In the genomic region with DNA sequence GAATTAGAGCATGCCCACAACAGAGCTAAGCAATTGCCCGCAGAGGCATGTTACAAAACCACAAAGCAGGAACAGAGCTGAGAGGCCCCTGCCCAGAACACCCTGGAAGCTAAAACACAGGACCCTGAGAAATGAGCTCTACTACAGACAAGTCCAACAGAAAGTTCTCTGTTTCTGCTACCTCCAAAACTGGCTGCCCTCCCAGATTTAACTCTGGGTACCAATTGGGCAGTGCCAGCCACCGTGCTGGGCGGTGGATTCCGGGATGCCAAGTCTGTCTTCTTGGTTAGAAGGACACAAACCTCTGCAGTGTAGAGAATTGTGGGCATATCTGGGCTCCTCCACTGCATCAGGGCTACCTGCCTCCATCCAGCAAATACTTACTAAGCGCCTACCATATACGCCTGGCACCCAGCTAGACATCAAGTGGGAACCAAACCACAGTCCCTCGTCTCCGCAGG, we compare ENCODE assay signal across 8 cellular contexts. TPM values are rescaled to one million over a fixed set of nuclear protein-coding genes. Genes with fewer than 3 reads are reported as not detected.
A peak's percentile ranks its signal among the peaks of the same experiment; 100 is the strongest.
DNase-seq lines count a peak whose midpoint lies in the region; ATAC-seq and TF ChIP-seq lines count a peak whose summit lies in the region.

No MANE protein-coding gene starts in this region.

- H3K27ac ChIP-seq in CD8-positive, alpha-beta T cell (ENCODE audit: low read depth, low read length), result no peak overlapping the region
- peak overlapping the region in 1 of 2 donors; percentile 27 for H3K27ac ChIP-seq in coronary artery

- no peaks in the 10 kb centered on the region for H3K27me3 ChIP-seq in CD8-positive, alpha-beta T cell (ENCODE audit: insufficient read depth, low read length)

- no peaks in the 10 kb centered on the region for H3K36me3 Mint-ChIP-seq in CD8-positive, alpha-beta T cell
- no peaks in the 10 kb centered on the region for H3K36me3 Mint-ChIP-seq in natural killer cell treated with Interleukin-12 subunit alpha and Interleukin-12 subunit beta and Interleukin-15 and Interleukin-18, amount 100 ng/mL, for 72 hours

- H3K4me1 Mint-ChIP-seq in CD8-positive, alpha-beta T cell (ENCODE audit: low read depth), result peaks cover 17% of the 10 kb centered on the region
- peaks cover 0 to 8% of the 10 kb centered on the region in 2 donors for H3K4me1 Mint-ChIP-seq in natural killer cell treated with Interleukin-12 subunit alpha and Interleukin-12 subunit beta and Interleukin-15 and Interleukin-18, amount 100 ng/mL, for 72 hours (ENCODE audit: low read depth in 2 of 2)

- CTCF ChIA-PET in CD8-positive, alpha-beta T cell (lab: Charles Lee), result interaction anchor here (1.0 to 1.6 kb wide), 5 partner anchors 8 to 87 kb away, joined by 3 to 5 read pairs (median 4); no protein-coding TSS in a partner anchor

- no peak for DNase-seq in CD8-positive, alpha-beta T cell
- DNase-seq in NOMO-1 treated with DMSO at 0.1 percent for 48 hours (lab: John Stamatoyannopoulos, UW; ENCODE audit: unreplicated experiment) (peak; percentile 43), coronary artery (ENCODE audit: low spot score) (no peak), SHP77 (lab: John Stamatoyannopoulos, UW) (no peak), left colon (no peak)
- DNase-seq in natural killer cell treated with Interleukin-12 subunit alpha and Interleukin-12 subunit beta and Interleukin-15 and Interleukin-18, amount 100 ng/mL, for 72 hours (ENCODE audit: low spot score), result no peak
- DNase-seq in activated effector memory CD4-positive, alpha-beta T cell treated with anti-CD3 and anti-CD28 coated beads, Interleukin-2, amount 50 U/mL, for 16 hours, result no peak

- POLR2A ChIA-PET in CD8-positive, alpha-beta T cell (lab: Charles Lee), result interaction anchor here (0.9 kb wide), 1 partner anchor 9 kb away, joined by 3 read pairs; no protein-coding TSS in a partner anchor

- intact Hi-C loops in CD8-positive, alpha-beta T cell (cut with DNase I, micrococcal nuclease), result loop anchor here (2.0 to 5.0 kb wide), 2 partner anchors 89 to 143 kb away; a partner anchor contains a TSS
- intact Hi-C loops in left colon (cut with DNase I, micrococcal nuclease), result no loop called here

- no peak for TF ChIP-seq CTCF in CD8-positive, alpha-beta T cell (IDR thresholded peaks at IDR 0.05)
- TF ChIP-seq CTCF in coronary artery (IDR thresholded peaks at IDR 0.05), result no peak

- H3K4me1 ChIP-seq in CD8-positive, alpha-beta T cell (ENCODE audit: insufficient read depth, low read length), result peaks cover 19% of the 10 kb centered on the region

- H3K9me3 ChIP-seq in CD8-positive, alpha-beta T cell (ENCODE audit: low read length), result no peaks in the 10 kb centered on the region

- no peaks in the 10 kb centered on the region for H3K36me3 ChIP-seq in CD8-positive, alpha-beta T cell (ENCODE audit: insufficient read depth, low read length)

- peaks cover 5% of the 10 kb centered on the region for H3K27me3 Mint-ChIP-seq in CD8-positive, alpha-beta T cell (ENCODE audit: low read depth)
- peaks cover 7 to 15% of the 10 kb centered on the region in 2 donors for H3K27me3 Mint-ChIP-seq in natural killer cell treated with Interleukin-12 subunit alpha and Interleukin-12 subunit beta and Interleukin-15 and Interleukin-18, amount 100 ng/mL, for 72 hours

- ATAC-seq in CD8-positive, alpha-beta T cell, result no peak
- no peak for ATAC-seq in natural killer cell treated with Interleukin-12 subunit alpha and Interleukin-12 subunit beta and Interleukin-15 and Interleukin-18, amount 100 ng/mL, for 72 hours
- ATAC-seq in GM18907 (IDR thresholded peaks at IDR 0.05; ENCODE audit: unreplicated experiment) (no peak), left colon (no peak)

- H3K4me3 ChIP-seq in CD8-positive, alpha-beta T cell (ENCODE audit: low read depth, low read length), result peak overlapping the region; percentile 55
- peak overlapping the region; percentile 89 for H3K4me3 ChIP-seq in coronary artery

- peak overlapping the region; percentile 41 for H3K27ac Mint-ChIP-seq in CD8-positive, alpha-beta T cell
- H3K27ac Mint-ChIP-seq in natural killer cell treated with Interleukin-12 subunit alpha and Interleukin-12 subunit beta and Interleukin-15 and Interleukin-18, amount 100 ng/mL, for 72 hours, result peak overlapping the region in 1 of 2 donors; percentile 40

- no peaks in the 10 kb centered on the region for H3K9me3 Mint-ChIP-seq in CD8-positive, alpha-beta T cell
- H3K9me3 Mint-ChIP-seq in natural killer cell treated with Interleukin-12 subunit alpha and Interleukin-12 subunit beta and Interleukin-15 and Interleukin-18, amount 100 ng/mL, for 72 hours, result no peaks in the 10 kb centered on the region

- peak overlapping the region; percentile 84 for H3K4me3 Mint-ChIP-seq in CD8-positive, alpha-beta T cell
- peak overlapping the region; percentile 56 for H3K4me3 Mint-ChIP-seq in natural killer cell treated with Interleukin-12 subunit alpha and Interleukin-12 subunit beta and Interleukin-15 and Interleukin-18, amount 100 ng/mL, for 72 hours

RNA-seq across cellular contexts. Expression of a gene that starts 1.0 kb away (rescaled TPM):
- under 1 TPM; 0.84 to 0.89 TPM for total RNA-seq in CD8-positive, alpha-beta T cell
- total RNA-seq in natural killer cell treated with Interleukin-12 subunit alpha and Interleukin-12 subunit beta and Interleukin-15 and Interleukin-18, amount 100 ng/mL, for 72 hours, result 1 to 10 TPM; 1.2 to 2.2 TPM
- 100 to 1,000 TPM; 168 to 172 TPM for total RNA-seq in left colon

RNA-seq across cellular contexts. Expression of a gene that starts 55.9 kb away (rescaled TPM):
- 100 to 1,000 TPM; 102 to 114 TPM for total RNA-seq in CD8-positive, alpha-beta T cell
- total RNA-seq in natural killer cell treated with Interleukin-12 subunit alpha and Interleukin-12 subunit beta and Interleukin-15 and Interleukin-18, amount 100 ng/mL, for 72 hours, result 100 to 1,000 TPM in 1 of 2 donors, 10 to 100 TPM in 1; 74.0 to 101 TPM
- 100 to 1,000 TPM; 165 to 171 TPM for total RNA-seq in left colon

Comparison
In these comparisons a context has a peak if more than half of its experiments do, and no peak if none do; other contexts are left out.
1. RNA of a gene that starts 1.0 kb away (total RNA-seq): 168 to 172 TPM in left colon; 1.2 to 2.2 TPM in natural killer cell treated with Interleukin-12 subunit alpha and Interleukin-12 subunit beta and Interleukin-15 and Interleukin-18, amount 100 ng/mL, for 72 hours and 0.84 to 0.89 TPM in CD8-positive, alpha-beta T cell; every median in the first group is over 10 times any median in the second.
2. intact Hi-C loops: an anchor here in CD8-positive, alpha-beta T cell (2.0 to 5.0 kb wide); none called in left colon.